ENCODE assay signal across 8 cellular contexts in the genomic region with DNA sequence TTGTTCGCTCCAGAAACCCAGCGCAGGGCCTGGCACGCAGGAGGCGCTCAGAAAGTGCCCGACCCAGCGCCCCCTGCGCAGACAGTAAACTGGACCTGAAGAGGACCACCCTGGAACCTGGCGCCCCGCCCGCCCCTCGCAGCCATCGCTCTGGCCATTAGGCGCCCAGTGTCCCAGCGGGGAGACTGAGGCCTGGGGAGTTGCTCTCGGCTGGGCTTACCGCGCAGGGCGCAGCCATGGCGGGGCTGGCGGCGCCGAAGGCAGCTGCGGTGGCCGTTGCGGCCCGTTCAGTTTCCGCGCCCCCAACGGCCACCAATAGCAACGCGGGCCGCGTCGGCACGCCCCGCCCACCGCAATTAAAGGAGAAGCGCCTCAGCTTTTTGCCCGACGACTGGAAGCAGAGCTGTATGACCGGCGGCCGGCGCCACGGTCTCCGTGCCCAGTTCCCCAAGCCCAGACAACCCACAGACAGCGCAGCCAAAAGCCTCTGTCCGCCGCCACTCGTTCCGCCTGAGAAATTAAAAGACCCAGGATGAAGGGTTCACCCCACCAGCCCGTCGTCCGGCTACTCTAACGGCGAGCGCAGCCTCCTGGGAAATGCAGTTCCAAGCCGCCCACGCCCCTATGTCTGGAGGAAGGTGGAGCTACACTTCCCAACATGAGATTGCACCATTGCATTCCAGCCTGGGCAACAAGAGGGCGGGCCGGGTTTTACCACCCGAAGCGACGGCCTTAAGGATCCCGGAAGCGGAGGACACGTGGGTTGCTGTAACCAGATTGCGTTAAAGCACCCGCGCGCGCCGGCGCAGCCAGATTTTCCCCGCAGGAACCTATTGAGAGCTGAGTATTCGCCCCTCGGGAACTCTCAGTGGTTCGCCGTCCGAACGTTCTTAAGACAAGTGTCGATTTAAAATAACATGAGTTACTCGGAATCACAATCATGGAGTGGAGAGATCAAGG. TPM values are rescaled to one million over a fixed set of nuclear protein-coding genes. Genes with fewer than 3 reads are reported as not detected.
DNase-seq lines count a peak whose midpoint lies in the region; ATAC-seq and TF ChIP-seq lines count a peak whose summit lies in the region.

A gene (minus strand): TSS at position 289 of the 960 bp plus-strand sequence. CDS start 51 bp downstream, at position 238.

- H3K27ac ChIP-seq in temporal lobe (ENCODE audit: low read depth, low read length), result peak within 1 kb of the TSS; percentile 72

- POLR2A ChIA-PET in GM10248 (lab: Yijun Ruan, JAX), result interaction anchor here (1.2 to 1.4 kb wide), 2 partner anchors 97 to 159 kb away, joined by 4 to 7 read pairs; a partner anchor contains a TSS

- H3K36me3 Mint-ChIP-seq in activated naive CD4-positive, alpha-beta T cell treated with anti-CD3 and anti-CD28 coated beads, Interleukin-2, amount 50 U/mL, for 72 hours, result peaks cover 0 to 15% of the 10 kb centered on the region in 2 donors

- DNase-seq in GM10248 (ENCODE audit: extremely low spot score) (peak; percentile 92), NCI-H1092 treated with DMSO at 0.1 percent for 48 hours (lab: John Stamatoyannopoulos, UW) (peak; percentile 87), SKM-1 treated with dmso at 0.1 percent for 144 hours (lab: John Stamatoyannopoulos, UW; ENCODE audit: unreplicated experiment) (peak; percentile 95), globus pallidus (ENCODE audit: low spot score) (peak; percentile 93), occipital lobe (lab: John Stamatoyannopoulos, UW) (peak; percentile 94)
- DNase-seq in activated naive CD4-positive, alpha-beta T cell treated with anti-CD3 and anti-CD28 coated beads, Interleukin-2, amount 50 U/mL, for 72 hours (ENCODE audit: low spot score in 2 of 2), result peak; percentile 88 to 89

- H3K27ac Mint-ChIP-seq in activated naive CD4-positive, alpha-beta T cell treated with anti-CD3 and anti-CD28 coated beads, Interleukin-2, amount 50 U/mL, for 72 hours, result peak within 1 kb of the TSS; percentile 92 to 98

- CTCF ChIA-PET in GM10248 (lab: Yijun Ruan, JAX), result interaction anchor here (0.9 to 1.5 kb wide), 14 partner anchors 9 to 213 kb away, joined by 3 to 11 read pairs (median 4); a partner anchor contains a TSS

- ATAC-seq in HG02623 (IDR thresholded peaks at IDR 0.05; ENCODE audit: unreplicated experiment), result peak; percentile 76
- peak; percentile 88 to 91 for ATAC-seq in activated naive CD4-positive, alpha-beta T cell treated with anti-CD3 and anti-CD28 coated beads, Interleukin-2, amount 50 U/mL, for 72 hours

- TF ChIP-seq CTCF in GM10248 (IDR thresholded peaks at IDR 0.05; ENCODE audit: control extremely low read depth, extremely low read depth, low read depth, missing control alignments), result no peak

- H3K9me3 Mint-ChIP-seq in activated naive CD4-positive, alpha-beta T cell treated with anti-CD3 and anti-CD28 coated beads, Interleukin-2, amount 50 U/mL, for 72 hours, result no peaks in the 10 kb centered on the region

RNA-seq across cellular contexts. Expression of the gene that starts here (rescaled TPM):
- 10 to 100 TPM; 28.8 to 32.2 TPM for total RNA-seq in activated naive CD4-positive, alpha-beta T cell treated with anti-CD3 and anti-CD28 coated beads, Interleukin-2, amount 50 U/mL, for 72 hours
- total RNA-seq in occipital lobe (3.1 TPM), temporal lobe (2.5 TPM)

Comparison
In these comparisons a context has a peak if more than half of its experiments do, and no peak if none do; other contexts are left out.
1. Peak in every context shown above with its lines: DNase-seq, ATAC-seq and H3K27ac ChIP-seq.